Comparison of ENCODE assay signal across 8 cellular contexts in the genomic region with DNA sequence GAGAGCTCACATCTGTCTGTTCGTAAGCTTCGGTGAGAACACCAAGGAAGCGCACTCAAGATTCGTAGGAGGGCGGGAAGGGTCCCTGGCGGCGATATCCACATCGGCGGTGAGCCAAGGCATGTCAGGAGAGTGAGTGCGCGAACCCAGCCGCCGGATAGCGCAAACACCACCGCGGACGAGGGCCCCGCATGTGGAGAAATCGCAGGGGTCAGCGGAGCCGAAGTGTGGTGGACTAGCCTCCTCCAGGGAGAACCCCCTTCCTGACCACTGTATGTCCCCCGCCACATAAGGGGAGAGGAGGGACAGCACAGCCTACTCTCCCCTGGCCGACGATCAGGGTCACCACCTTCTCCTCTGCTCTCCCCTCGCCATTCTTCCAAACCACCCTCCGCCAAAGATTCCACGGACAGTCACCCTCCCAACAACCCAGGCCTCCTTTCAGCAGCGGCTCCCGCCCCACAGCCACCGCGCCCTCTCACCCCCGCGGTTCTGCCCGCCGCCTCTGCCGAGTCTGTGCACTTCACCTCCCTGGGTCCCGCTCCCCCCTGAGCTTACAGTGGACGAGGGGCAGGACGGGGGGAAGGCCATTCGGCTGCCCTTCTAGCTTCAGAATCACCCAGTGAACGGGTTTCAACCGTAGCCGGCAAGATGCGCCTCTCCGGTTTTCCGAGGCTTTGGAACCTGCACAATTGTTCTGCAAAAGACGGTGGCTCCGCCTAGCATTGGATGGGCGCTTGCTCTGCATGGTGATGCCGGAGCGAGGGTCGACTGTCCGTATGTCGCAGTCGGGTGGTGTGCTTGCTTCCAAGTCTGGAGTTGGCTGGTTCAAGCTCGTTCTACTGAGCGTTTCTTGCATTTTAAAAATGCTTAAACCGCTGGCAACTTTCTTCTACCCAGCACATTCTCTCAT.
A peak's percentile ranks its signal among the peaks of the same experiment; 100 is the strongest.
DNase-seq lines count a peak whose midpoint lies in the region; TF ChIP-seq lines count a peak whose summit lies in the region.
"Not testable (repeated sequence)": the region's sequence is repeated elsewhere in the genome, so short reads cannot be mapped to it uniquely, and the experiment has no call there.

No MANE protein-coding gene starts in this region.

- peak overlapping the region; percentile 66 for H3K4me3 ChIP-seq in coronary artery
- peak overlapping the region; percentile 55 for H3K4me3 ChIP-seq in left ventricle myocardium inferior
- peak overlapping the region in 1 of 2 experiments; percentile 53 for H3K4me3 ChIP-seq in mesenchymal stem cell (ENCODE audit: insufficient read depth in 1 of 2, low read depth in 1 of 2, low read length in 2 of 2)
- peak overlapping the region; percentile 43 for H3K4me3 ChIP-seq in suprapubic skin

- H3K18ac ChIP-seq in mesenchymal stem cell (ENCODE audit: low read depth in 1 of 2, low read length in 2 of 2) = not testable (repeated sequence)

- not testable (repeated sequence) for H3K23ac ChIP-seq in mesenchymal stem cell (ENCODE audit: low read length in 2 of 2)

- not testable (repeated sequence) for H2BK15ac ChIP-seq in mesenchymal stem cell (ENCODE audit: low read depth, poor library complexity, severe bottlenecking)

- peaks cover 47% of the 10 kb centered on the region for H3K27me3 Mint-ChIP-seq in T-helper 1 cell treated with Interleukin-12 subunit alpha and Interleukin-12 subunit beta and Interleukin-4 antibody, amounts not matched to agents 30 μg/mL and 1 μg/mL, for 36 hours (ENCODE audit: low read depth)

- not testable (repeated sequence) for H3K4me1 Mint-ChIP-seq in T-helper 1 cell treated with Interleukin-12 subunit alpha and Interleukin-12 subunit beta and Interleukin-4 antibody, amounts not matched to agents 30 μg/mL and 1 μg/mL, for 36 hours (ENCODE audit: low read depth)

- not testable (repeated sequence) for H3K9me3 ChIP-seq in left ventricle myocardium inferior (replicated peaks); mesenchymal stem cell (ENCODE audit: control insufficient read depth, low read length); suprapubic skin

- H3K27ac ChIP-seq in coronary artery; left ventricle myocardium inferior (replicated peaks); mesenchymal stem cell (ENCODE audit: low read length, poor library complexity, severe bottlenecking); suprapubic skin: not testable (repeated sequence)

- not testable (repeated sequence) for TF ChIP-seq CTCF in coronary artery (IDR thresholded peaks at IDR 0.05); left ventricle myocardium inferior (IDR thresholded peaks at IDR 0.05; ENCODE audit: borderline replicate concordance); suprapubic skin (IDR thresholded peaks at IDR 0.05)

- H2BK120ac ChIP-seq in mesenchymal stem cell (ENCODE audit: low read depth, low read length) = not testable (repeated sequence)

- not testable (repeated sequence) for TF ChIP-seq POLR2A in suprapubic skin (IDR thresholded peaks at IDR 0.05)

- peak overlapping the region; percentile 47 for H3K4me2 ChIP-seq in mesenchymal stem cell (ENCODE audit: low read length, poor library complexity, severe bottlenecking)

- H2BK5ac ChIP-seq in mesenchymal stem cell (ENCODE audit: low read depth, low read length, poor library complexity, severe bottlenecking) = not testable (repeated sequence)

- DNase-seq in ELF-1 (ENCODE audit: low read depth, low spot score) (peak; percentile 3), posterior vena cava (ENCODE audit: low spot score) (peak; percentile 48)
- peak; percentile 7 for DNase-seq in activated naive CD4-positive, alpha-beta T cell treated with Interleukin-2 at 50 U/mL for 16 hours
- DNase-seq in coronary artery (ENCODE audit: low spot score); left ventricle myocardium inferior; mesenchymal stem cell; suprapubic skin (ENCODE audit: low spot score in 2 of 2): not testable (repeated sequence)

- H3K9me3 Mint-ChIP-seq in T-helper 1 cell treated with Interleukin-12 subunit alpha and Interleukin-12 subunit beta and Interleukin-4 antibody, amounts not matched to agents 30 μg/mL and 1 μg/mL, for 36 hours = not testable (repeated sequence)

- H3K9ac ChIP-seq in mesenchymal stem cell (ENCODE audit: low read length) = not testable (repeated sequence)

- not testable (repeated sequence) for TF ChIP-seq EP300 in suprapubic skin (IDR thresholded peaks at IDR 0.05)

- H3K4me1 ChIP-seq in left ventricle myocardium inferior = peaks cover 11% of the 10 kb centered on the region
- not testable (repeated sequence) for H3K4me1 ChIP-seq in mesenchymal stem cell (ENCODE audit: control insufficient read depth, insufficient read depth, low read depth, low read length)
- peaks cover 10% of the 10 kb centered on the region for H3K4me1 ChIP-seq in suprapubic skin

- under 1% methylated on average over 12 of the region's 58 CpGs for WGBS in mesenchymal stem cell
- 0% methylated on average over 11 of the region's 58 CpGs for WGBS in suprapubic skin

- H2AFZ ChIP-seq in mesenchymal stem cell (ENCODE audit: low read depth, low read length) = not testable (repeated sequence)

- not testable (repeated sequence) for H3K36me3 ChIP-seq in left ventricle myocardium inferior; mesenchymal stem cell (ENCODE audit: control insufficient read depth in 1 of 2, insufficient read depth in 2 of 2, low read depth in 1 of 2, low read length in 2 of 2); suprapubic skin

- not testable (repeated sequence) for H4K8ac ChIP-seq in mesenchymal stem cell (ENCODE audit: low read length)

- peak overlapping the region; percentile 34 for H3K4me3 Mint-ChIP-seq in T-helper 1 cell treated with Interleukin-12 subunit alpha and Interleukin-12 subunit beta and Interleukin-4 antibody, amounts not matched to agents 30 μg/mL and 1 μg/mL, for 36 hours

- not testable (repeated sequence) for H2BK12ac ChIP-seq in mesenchymal stem cell (ENCODE audit: low read length in 2 of 2)

- not testable (repeated sequence) for H3K36me3 Mint-ChIP-seq in T-helper 1 cell treated with Interleukin-12 subunit alpha and Interleukin-12 subunit beta and Interleukin-4 antibody, amounts not matched to agents 30 μg/mL and 1 μg/mL, for 36 hours (ENCODE audit: low read depth)

- not testable (repeated sequence) for H3K79me1 ChIP-seq in mesenchymal stem cell (replicated peaks; ENCODE audit: low read length, poor library complexity, severe bottlenecking)

- H4K91ac ChIP-seq in mesenchymal stem cell (ENCODE audit: low read length) = not testable (repeated sequence)

- not testable (repeated sequence) for H3K27ac Mint-ChIP-seq in T-helper 1 cell treated with Interleukin-12 subunit alpha and Interleukin-12 subunit beta and Interleukin-4 antibody, amounts not matched to agents 30 μg/mL and 1 μg/mL, for 36 hours

- H2AK5ac ChIP-seq in mesenchymal stem cell (ENCODE audit: low read length, severe bottlenecking) = not testable (repeated sequence)

- H3K14ac ChIP-seq in mesenchymal stem cell (ENCODE audit: low read length in 2 of 2) = not testable (repeated sequence)

- intact Hi-C loops in left ventricle myocardium inferior (cut with micrococcal nuclease); posterior vena cava (cut with DNase I): not testable (repeated sequence)

- H3K4ac ChIP-seq in mesenchymal stem cell (ENCODE audit: low read depth in 1 of 2, low read length in 2 of 2) = not testable (repeated sequence)

- H3K27me3 ChIP-seq in left ventricle myocardium inferior (ENCODE audit: low read depth) (peaks cover 35% of the 10 kb centered on the region), mesenchymal stem cell (ENCODE audit: control insufficient read depth in 1 of 2, insufficient read depth in 1 of 2, low read length in 2 of 2) (peaks cover 23 to 24% of the 10 kb centered on the region in 2 experiments), suprapubic skin (peaks cover 26% of the 10 kb centered on the region)
